In genomic region chr6:1894954-1895353, GRCh38 we compare ENCODE assay signal across 24 cellular contexts.
A peak's percentile ranks its signal among the peaks of the same experiment; 100 is the strongest.
DNase-seq lines count a peak whose midpoint lies in the region; ATAC-seq and TF ChIP-seq lines count a peak whose summit lies in the region.
"Had no signal": no experiment of that assay in that cellular context is flagged by ENCODE, and none has a peak within 500 bp of the region (broad histone marks: within the 10 kb centered on the region; RNA-seq: fewer than 3 reads in every experiment).

No MANE protein-coding gene starts in this region.

- H3K4me3 ChIP-seq in body of pancreas (no peak overlapping the region), transverse colon (no peak overlapping the region)
- H3K4me3 ChIP-seq: K562, left lung, upper lobe of right lung had no signal

- no peak for TF ChIP-seq EP300 in transverse colon (IDR thresholded peaks at IDR 0.05; ENCODE audit: low read depth)

- H3K27me3 ChIP-seq in body of pancreas: no peaks in the 10 kb centered on the region
- no peaks in the 10 kb centered on the region for H3K27me3 ChIP-seq in transverse colon
- H3K27me3 ChIP-seq: left lung, upper lobe of right lung had no signal

- DNase-seq in left cardiac atrium (no peak), cardiac septum (ENCODE audit: low spot score) (no peak), body of pancreas (peak; percentile 73 to 88 (median 84)), left colon (peak; percentile 53 to 66), transverse colon (peak; percentile 69), DMS153 (lab: John Stamatoyannopoulos, UW) (no peak), 8988T (no peak)
- no peak for DNase-seq in stimulated activated CD4-positive, alpha-beta T cell treated with anti-CD3 and anti-CD28 coated beads, Interleukin-15, amount 100 ng/mL, for 24 hours
- DNase-seq: activated CD4-positive, alpha-beta T cell treated with anti-CD3 and anti-CD28 coated beads, Interleukin-2, amount 10 ng/mL, durations not matched to agents 7 days and 5 days; activated CD8-positive, alpha-beta memory T cell treated with anti-CD3 and anti-CD28 coated beads, Interleukin-2, amount 10 ng/mL, durations not matched to agents 7 days and 5 days; activated naive CD4-positive, alpha-beta T cell treated with anti-CD3 and anti-CD28 coated beads for 36 hours; AML-193; CD4-positive, alpha-beta memory T cell; central memory CD4-positive, alpha-beta T cell; DMS 273 treated with DMSO at 0.1 percent for 48 hours; left lung; midbrain; MV-4-11; NCI-H526; RPMI8226; stimulated activated CD8-positive, alpha-beta memory T cell treated with anti-CD3 and anti-CD28 coated beads, Interleukin-4, amount 100 ng/mL, for 48 hours; upper lobe of right lung; WERI-Rb-1 had no signal

- in situ Hi-C loops in transverse colon (cut with MboI; ENCODE audit: low pct_ligation_motif_present in 1 of 4, low pct_unique_long_range_greater_than_20kb in 1 of 4, low sequenced_read_pairs in 3 of 4): no loop called here

- H3K36me3 ChIP-seq in body of pancreas (replicated peaks in 1 of 2; ENCODE audit: insufficient read depth in 1 of 2, low read depth in 2 of 2): no peaks in the 10 kb centered on the region
- no peaks in the 10 kb centered on the region for H3K36me3 ChIP-seq in transverse colon
- H3K36me3 ChIP-seq: left lung, upper lobe of right lung, WERI-Rb-1 had no signal

- H3K27ac ChIP-seq in body of pancreas: peak overlapping the region in 1 of 4 donors; percentile 54
- peak overlapping the region in 3 of 4 donors; percentile 5 to 39 (median 11) for H3K27ac ChIP-seq in transverse colon
- H3K27ac ChIP-seq: left lung, upper lobe of right lung, WERI-Rb-1 had no signal

- 39 to 44% methylated on average over 6 of the region's 6 CpGs for WGBS in body of pancreas, 2 donors
- 66 to 70% methylated on average over 3 to 6 of the region's 6 CpGs for WGBS in transverse colon (ENCODE audit: low coverage in 1 of 2), 2 donors

- H3K4me1 ChIP-seq in body of pancreas: peaks cover 30% of the 10 kb centered on the region
- peaks cover 0 to 13% (median 0%) of the 10 kb centered on the region in 4 donors for H3K4me1 ChIP-seq in transverse colon
- H3K4me1 ChIP-seq: left lung, upper lobe of right lung had no signal

- TF ChIP-seq CTCF in body of pancreas (IDR thresholded peaks at IDR 0.05): no peak
- no peak for TF ChIP-seq CTCF in transverse colon (IDR thresholded peaks at IDR 0.05)

- intact Hi-C loops in left cardiac atrium (cut with DNase I): no loop called here
- intact Hi-C loops in cardiac septum (cut with DNase I): no loop called here
- intact Hi-C loops in body of pancreas (cut with DNase I): no loop called here
- intact Hi-C loops in left colon (cut with DNase I, micrococcal nuclease): no loop called here
- intact Hi-C loops in transverse colon (cut with DNase I; ENCODE audit: low total_unique reads): no loop called here

- ATAC-seq in left cardiac atrium (peak; percentile 59 to 85), body of pancreas (peak; percentile 98), left colon (peak; percentile 97)
- ATAC-seq: activated CD8-positive, alpha-beta memory T cell treated with anti-CD3 and anti-CD28 coated beads, Interleukin-2, amount 10 ng/mL, durations not matched to agents 7 days and 5 days; K562; left lung; upper lobe of right lung had no signal

- TF ChIP-seq POLR2A in body of pancreas (IDR thresholded peaks at IDR 0.05): no peak
- TF ChIP-seq POLR2A in transverse colon (IDR thresholded peaks at IDR 0.05): no peak

- H3K9me3 ChIP-seq in body of pancreas (no peaks in the 10 kb centered on the region), transverse colon (no peaks in the 10 kb centered on the region)
- H3K9me3 ChIP-seq: left lung, upper lobe of right lung had no signal

Comparison
In these comparisons a context has a peak if more than half of its experiments do, and no peak if none do; other contexts are left out.
1. DNase-seq: peak in body of pancreas (4 of 4), left colon (2 of 2) and transverse colon (single experiment); none in left cardiac atrium (single experiment), cardiac septum (single experiment), DMS153 (single experiment), stimulated activated CD4-positive, alpha-beta T cell treated with anti-CD3 and anti-CD28 coated beads, Interleukin-15, amount 100 ng/mL, for 24 hours (single experiment) and 8988T (single experiment).
2. Peak in every context shown above with its lines, with median percentiles within 50 percentile points of each other: ATAC-seq.